ENCODE assay signal across 24 cellular contexts in genomic region chr2:240906141-240906910, GRCh38. TPM values are rescaled to one million over a fixed set of nuclear protein-coding genes. Genes with fewer than 3 reads are reported as not detected.
DNase-seq lines count a peak whose midpoint lies in the region; ATAC-seq and TF ChIP-seq lines count a peak whose summit lies in the region.
"Had no signal": no experiment of that assay in that cellular context is flagged by ENCODE, and none has a peak within 500 bp of the region (broad histone marks: within the 10 kb centered on the region; RNA-seq: fewer than 3 reads in every experiment).

Gene CROCC2 (plus strand): TSS chr2:240906336. CDS start chr2:240906514, 178 bp downstream.

- H3K27me3 ChIP-seq in neural cell (ENCODE audit: insufficient read depth, low read depth, low read length): no peaks in the 10 kb centered on the region

- peaks cover 36% of the 10 kb centered on the region for H3K27me3 Mint-ChIP-seq in chondrocyte (ENCODE audit: low read depth)
- H3K27me3 Mint-ChIP-seq: stimulated activated naive CD8-positive, alpha-beta T cell treated with anti-CD3 and anti-CD28 coated beads, Interleukin-15, Interleukin-2, amounts not matched to agents 100 ng/mL and 50 ng/mL, for 24 hours had no signal

- ATAC-seq in SK-N-SH treated with all-trans-retinoic acid at 6 μM for 48 hours (peak; percentile 48), GM18519 (IDR thresholded peaks at IDR 0.05; ENCODE audit: low FRiP score, unreplicated experiment) (no peak)
- ATAC-seq: activated naive CD4-positive, alpha-beta T cell treated with anti-CD3 and anti-CD28 coated beads, Interleukin-2, amount 50 U/mL, for 72 hours; activated T-cell treated with anti-CD3 and anti-CD28 coated beads, Interleukin-2, amount 50 U/mL, for 72 hours had no signal

- H3K36me3 Mint-ChIP-seq in chondrocyte (ENCODE audit: low read depth): no peaks in the 10 kb centered on the region
- H3K36me3 Mint-ChIP-seq: activated naive CD4-positive, alpha-beta T cell treated with anti-CD3 and anti-CD28 coated beads, Interleukin-2, amount 50 U/mL, for 72 hours; brain had no signal

- no peak within 1 kb of the TSS for H3K4me2 ChIP-seq in neural cell (ENCODE audit: low read length)

- no peaks in the 10 kb centered on the region for H3K9me2 ChIP-seq in neural cell (ENCODE audit: insufficient read depth, low read length)

- no peaks in the 10 kb centered on the region for H3K9me3 Mint-ChIP-seq in chondrocyte (ENCODE audit: low read depth)
- H3K9me3 Mint-ChIP-seq: activated B cell treated with CpG ODN at 0.5 μM for 24 hours; activated naive CD4-positive, alpha-beta T cell treated with anti-CD3 and anti-CD28 coated beads, Interleukin-2, amount 50 U/mL, for 72 hours; activated T-cell treated with anti-CD3 and anti-CD28 coated beads, Interleukin-2, amount 50 U/mL, for 72 hours; dendritic cell treated with granulocyte-macrophage colony-stimulating factor and Interleukin-4, amounts not matched to agents 40 ng/mL and 50 ng/mL, for 4 days; stimulated activated naive CD8-positive, alpha-beta T cell treated with anti-CD3 and anti-CD28 coated beads, Interleukin-15, Interleukin-2, amounts not matched to agents 100 ng/mL and 50 ng/mL, for 24 hours had no signal

- peak; percentile 14 for DNase-seq in DMS153 (lab: John Stamatoyannopoulos, UW)
- DNase-seq in DMS153 treated with DMSO at 0.1 percent for 48 hours (lab: John Stamatoyannopoulos, UW; ENCODE audit: unreplicated experiment): no peak
- DNase-seq in NCI-H146 (lab: John Stamatoyannopoulos, UW): peak; percentile 52
- DNase-seq in epidermal melanocyte (ENCODE audit: insufficient read length, low spot score): no peak
- no peak for DNase-seq in chondrocyte (ENCODE audit: low spot score)
- DNase-seq: activated B cell treated with CpG ODN at 0.5 μM for 24 hours; activated T-cell treated with anti-CD3 and anti-CD28 coated beads, Interleukin-2, amount 50 U/mL, for 72 hours; esophagus squamous epithelium; head of caudate nucleus; NCI-H2081 treated with DMSO at 0.1 percent for 48 hours; nephron progenitor cell; SIG-M5; T-helper 2 cell had no signal

- no peak within 1 kb of the TSS for H3K27ac ChIP-seq in neural cell (ENCODE audit: low read length)
- H3K27ac ChIP-seq: C4-2B, esophagus squamous epithelium had no signal

- H3K36me3 ChIP-seq in neural cell (ENCODE audit: insufficient read depth, low read length): no peaks in the 10 kb centered on the region
- H3K36me3 ChIP-seq: esophagus squamous epithelium had no signal

- H4K20me1 ChIP-seq in neural cell (ENCODE audit: insufficient read depth): no peaks in the 10 kb centered on the region

- TF ChIP-seq RAD21 in neural cell (conservative IDR thresholded peaks at IDR 0.05): no peak

- H3K4me1 Mint-ChIP-seq in chondrocyte (ENCODE audit: low read depth): no peaks in the 10 kb centered on the region
- H3K4me1 Mint-ChIP-seq: activated B cell treated with CpG ODN at 0.5 μM for 24 hours, nephron progenitor cell had no signal

- no peak within 1 kb of the TSS for H3K27ac Mint-ChIP-seq in chondrocyte (ENCODE audit: unreplicated experiment)
- H3K27ac Mint-ChIP-seq: activated B cell treated with CpG ODN at 0.5 μM for 24 hours; activated naive CD4-positive, alpha-beta T cell treated with anti-CD3 and anti-CD28 coated beads, Interleukin-2, amount 50 U/mL, for 72 hours; activated T-cell treated with anti-CD3 and anti-CD28 coated beads, Interleukin-2, amount 50 U/mL, for 72 hours; dendritic cell treated with granulocyte-macrophage colony-stimulating factor and Interleukin-4, amounts not matched to agents 40 ng/mL and 50 ng/mL, for 4 days; nephron progenitor cell; stimulated activated naive CD8-positive, alpha-beta T cell treated with anti-CD3 and anti-CD28 coated beads, Interleukin-15, Interleukin-2, amounts not matched to agents 100 ng/mL and 50 ng/mL, for 24 hours had no signal

- TF ChIP-seq CTCF in neural cell (IDR thresholded peaks at IDR 0.05; ENCODE audit: poor library complexity, severe bottlenecking) (no peak), chondrocyte (IDR thresholded peaks at IDR 0.05) (no peak)

- peak within 1 kb of the TSS; percentile 20 for H3K9ac ChIP-seq in neural cell (ENCODE audit: low read length)

- peak; percentile 43 for TF ChIP-seq EP300 in neural cell (conservative IDR thresholded peaks at IDR 0.05; ENCODE audit: poor library complexity, severe bottlenecking)

- H3K4me3 ChIP-seq in neural cell (ENCODE audit: low read length): no peak within 1 kb of the TSS
- H3K4me3 ChIP-seq: esophagus squamous epithelium had no signal

- no peaks in the 10 kb centered on the region for H3F3A ChIP-seq in neural cell (ENCODE audit: insufficient read depth, low read length, poor library complexity, severe bottlenecking)

- H2AFZ ChIP-seq in neural cell (ENCODE audit: low read depth, low read length): no peak within 1 kb of the TSS

- H3K9me3 ChIP-seq in neural cell (ENCODE audit: low read length): no peaks in the 10 kb centered on the region
- H3K9me3 ChIP-seq: esophagus squamous epithelium had no signal

- H3K4me3 Mint-ChIP-seq in chondrocyte (ENCODE audit: unreplicated experiment): no peak within 1 kb of the TSS
- H3K4me3 Mint-ChIP-seq: activated B cell treated with CpG ODN at 0.5 μM for 24 hours; activated T-cell treated with anti-CD3 and anti-CD28 coated beads, Interleukin-2, amount 50 U/mL, for 72 hours; dendritic cell treated with granulocyte-macrophage colony-stimulating factor and Interleukin-4, amounts not matched to agents 40 ng/mL and 50 ng/mL, for 4 days; nephron progenitor cell; stimulated activated naive CD8-positive, alpha-beta T cell treated with anti-CD3 and anti-CD28 coated beads, Interleukin-15, Interleukin-2, amounts not matched to agents 100 ng/mL and 50 ng/mL, for 24 hours had no signal

- H3K79me2 ChIP-seq in neural cell (replicated peaks; ENCODE audit: insufficient read depth, low read length): no peaks in the 10 kb centered on the region

TF ChIP-seq in SK-N-SH treated with all-trans-retinoic acid at 6 μM for 48 hours, 23 proteins besides CTCF, POLR2A, EP300 and RAD21 (continues in another document):
- TF ChIP-seq ZFP30 (CRISPR knock-in tag; IDR thresholded peaks at IDR 0.05) (no peak), ZNF565 (CRISPR knock-in tag; conservative IDR thresholded peaks at IDR 0.05; ENCODE audit: low read depth) (no peak), OSR1 (CRISPR knock-in tag; IDR thresholded peaks at IDR 0.05) (no peak), GLIS3 (CRISPR knock-in tag; IDR thresholded peaks at IDR 0.05) (no peak), ZC3H10 (CRISPR knock-in tag; IDR thresholded peaks at IDR 0.05) (no peak), ARNTL (CRISPR knock-in tag; IDR thresholded peaks at IDR 0.05; ENCODE audit: borderline replicate concordance, low read depth) (no peak), ZNF8 (CRISPR knock-in tag; IDR thresholded peaks at IDR 0.05) (no peak), SNAI2 (CRISPR knock-in tag; IDR thresholded peaks at IDR 0.05) (no peak), RARB (CRISPR knock-in tag; IDR thresholded peaks at IDR 0.05) (no peak)
- TF ChIP-seq, protein P1, sequence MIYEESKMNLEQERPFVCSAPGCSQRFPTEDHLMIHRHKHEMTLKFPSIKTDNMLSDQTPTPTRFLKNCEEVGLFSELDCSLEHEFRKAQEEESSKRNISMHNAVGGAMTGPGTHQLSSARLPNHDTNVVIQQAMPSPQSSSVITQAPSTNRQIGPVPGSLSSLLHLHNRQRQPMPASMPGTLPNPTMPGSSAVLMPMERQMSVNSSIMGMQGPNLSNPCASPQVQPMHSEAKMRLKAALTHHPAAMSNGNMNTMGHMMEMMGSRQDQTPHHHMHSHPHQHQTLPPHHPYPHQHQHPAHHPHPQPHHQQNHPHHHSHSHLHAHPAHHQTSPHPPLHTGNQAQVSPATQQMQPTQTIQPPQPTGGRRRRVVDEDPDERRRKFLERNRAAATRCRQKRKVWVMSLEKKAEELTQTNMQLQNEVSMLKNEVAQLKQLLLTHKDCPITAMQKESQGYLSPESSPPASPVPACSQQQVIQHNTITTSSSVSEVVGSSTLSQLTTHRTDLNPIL (CRISPR knock-in tag; IDR thresholded peaks at IDR 0.05; ENCODE audit: low read depth): no peak

TF ChIP-seq in neural cell, 6 proteins besides CTCF, POLR2A, EP300 and RAD21:
- TF ChIP-seq, protein P2, sequence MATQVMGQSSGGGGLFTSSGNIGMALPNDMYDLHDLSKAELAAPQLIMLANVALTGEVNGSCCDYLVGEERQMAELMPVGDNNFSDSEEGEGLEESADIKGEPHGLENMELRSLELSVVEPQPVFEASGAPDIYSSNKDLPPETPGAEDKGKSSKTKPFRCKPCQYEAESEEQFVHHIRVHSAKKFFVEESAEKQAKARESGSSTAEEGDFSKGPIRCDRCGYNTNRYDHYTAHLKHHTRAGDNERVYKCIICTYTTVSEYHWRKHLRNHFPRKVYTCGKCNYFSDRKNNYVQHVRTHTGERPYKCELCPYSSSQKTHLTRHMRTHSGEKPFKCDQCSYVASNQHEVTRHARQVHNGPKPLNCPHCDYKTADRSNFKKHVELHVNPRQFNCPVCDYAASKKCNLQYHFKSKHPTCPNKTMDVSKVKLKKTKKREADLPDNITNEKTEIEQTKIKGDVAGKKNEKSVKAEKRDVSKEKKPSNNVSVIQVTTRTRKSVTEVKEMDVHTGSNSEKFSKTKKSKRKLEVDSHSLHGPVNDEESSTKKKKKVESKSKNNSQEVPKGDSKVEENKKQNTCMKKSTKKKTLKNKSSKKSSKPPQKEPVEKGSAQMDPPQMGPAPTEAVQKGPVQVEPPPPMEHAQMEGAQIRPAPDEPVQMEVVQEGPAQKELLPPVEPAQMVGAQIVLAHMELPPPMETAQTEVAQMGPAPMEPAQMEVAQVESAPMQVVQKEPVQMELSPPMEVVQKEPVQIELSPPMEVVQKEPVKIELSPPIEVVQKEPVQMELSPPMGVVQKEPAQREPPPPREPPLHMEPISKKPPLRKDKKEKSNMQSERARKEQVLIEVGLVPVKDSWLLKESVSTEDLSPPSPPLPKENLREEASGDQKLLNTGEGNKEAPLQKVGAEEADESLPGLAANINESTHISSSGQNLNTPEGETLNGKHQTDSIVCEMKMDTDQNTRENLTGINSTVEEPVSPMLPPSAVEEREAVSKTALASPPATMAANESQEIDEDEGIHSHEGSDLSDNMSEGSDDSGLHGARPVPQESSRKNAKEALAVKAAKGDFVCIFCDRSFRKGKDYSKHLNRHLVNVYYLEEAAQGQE (IDR thresholded peaks at IDR 0.05; ENCODE audit: borderline replicate concordance): peak; percentile 19
- no peak for TF ChIP-seq TAF1 (IDR thresholded peaks at IDR 0.05; ENCODE audit: low read depth)

RNA-seq across cellular contexts. Expression of gene CROCC2, which starts in this region (rescaled TPM):
- polyA plus RNA-seq in neural cell: 0.09 TPM in 1 of 2 replicates, not detected in the other
- polyA minus RNA-seq in neural cell: not detected in 2 replicates
- total RNA-seq in chondrocyte: not detected in 3 replicates
- total RNA-seq: activated B cell treated with CpG ODN at 0.5 μM for 24 hours; activated naive CD4-positive, alpha-beta T cell treated with anti-CD3 and anti-CD28 coated beads, Interleukin-2, amount 50 U/mL, for 72 hours; activated T-cell treated with anti-CD3 and anti-CD28 coated beads, Interleukin-2, amount 50 U/mL, for 72 hours; esophagus squamous epithelium; MCF 10A; mesenteric fat pad; urinary bladder had no signal

Comparison
In these comparisons a context has a peak if more than half of its experiments do, and no peak if none do; other contexts are left out.
1. DNase-seq: peak in DMS153 (single experiment) and NCI-H146 (single experiment); none in DMS153 treated with DMSO at 0.1 percent for 48 hours (single experiment), epidermal melanocyte (single experiment) and chondrocyte (single experiment).